ENCODE assay signal across 8 cellular contexts in the genomic region with DNA sequence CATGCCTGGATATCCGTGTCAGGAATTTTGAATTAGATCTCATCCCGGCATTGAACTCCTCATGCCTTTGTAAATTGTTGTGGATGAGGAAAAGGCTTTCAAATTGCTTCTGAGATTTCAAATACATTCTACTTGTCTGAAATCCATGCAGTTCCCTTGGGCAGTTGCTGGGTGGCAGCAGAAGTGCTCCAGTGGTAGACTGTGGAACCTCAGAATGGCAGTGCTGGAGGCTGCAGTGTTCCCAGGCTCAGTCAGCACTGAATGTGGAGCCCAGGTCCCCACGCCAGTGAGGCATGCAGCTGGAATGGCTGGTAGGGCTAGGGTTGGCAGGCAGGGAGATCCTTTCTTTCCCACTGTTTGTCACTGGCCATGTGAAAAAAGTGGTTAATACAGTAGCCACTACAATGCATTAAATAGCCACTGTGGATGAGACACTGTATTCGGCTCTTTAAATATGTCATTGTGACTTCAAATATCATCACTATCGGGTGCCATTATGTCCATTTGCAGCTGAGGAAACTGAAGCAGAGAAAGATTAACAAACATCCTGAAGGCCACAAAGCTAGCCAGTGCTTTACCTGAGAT.
DNase-seq lines count a peak whose midpoint lies in the region; ATAC-seq and TF ChIP-seq lines count a peak whose summit lies in the region.

No MANE protein-coding gene starts in this region.

- no peaks in the 10 kb centered on the region for H3K36me3 Mint-ChIP-seq in nephron (ENCODE audit: low read depth)

- H3K27me3 Mint-ChIP-seq in nephron (ENCODE audit: low read depth): peaks cover 4% of the 10 kb centered on the region

- in situ Hi-C loops in GM13976 (cut with MboI; ENCODE audit: low sequenced_read_pairs, unreplicated experiment): no loop called here

- H3K9me3 Mint-ChIP-seq in nephron: no peaks in the 10 kb centered on the region

- peak overlapping the region in 1 of 3 experiments; percentile 80 for H3K27ac Mint-ChIP-seq in nephron

- no peak overlapping the region for H3K4me3 ChIP-seq in epithelial cell of esophagus (ENCODE audit: low read length)

- ATAC-seq in HG02973 (IDR thresholded peaks at IDR 0.05; ENCODE audit: unreplicated experiment): peak; percentile 80

- H3K4me1 Mint-ChIP-seq in nephron: peaks cover 37% of the 10 kb centered on the region

- DNase-seq in A172 (ENCODE audit: low spot score): peak; percentile 89
- no peak for DNase-seq in GM13976 (ENCODE audit: low spot score)
- peak; percentile 33 for DNase-seq in NCI-H2171 (lab: John Stamatoyannopoulos, UW)
- peak; percentile 23 for DNase-seq in UCSD-AML1 (lab: John Stamatoyannopoulos, UW; ENCODE audit: unreplicated experiment)
- peak; percentile 96 for DNase-seq in epithelial cell of esophagus (ENCODE audit: low read depth)
- no peak for DNase-seq in GDM1 (lab: John Stamatoyannopoulos, UW)

- H3K4me3 Mint-ChIP-seq in nephron: no peak overlapping the region

- TF ChIP-seq CTCF in GM13976 (IDR thresholded peaks at IDR 0.05; ENCODE audit: borderline replicate concordance, control extremely low read depth, extremely low read depth, insufficient read depth, missing control alignments) (peak; percentile 53), epithelial cell of esophagus (IDR thresholded peaks at IDR 0.05; ENCODE audit: insufficient read depth, low read depth, low read length, missing control alignments) (peak; percentile 97), nephron (IDR thresholded peaks at IDR 0.05; ENCODE audit: unreplicated experiment in 3 of 3) (peak; percentile 53 to 71 (median 60))

Comparison
In these comparisons a context has a peak if more than half of its experiments do, and no peak if none do; other contexts are left out.
1. DNase-seq: peak in A172 (single experiment), NCI-H2171 (single experiment), UCSD-AML1 (single experiment) and epithelial cell of esophagus (single experiment); none in GM13976 (single experiment) and GDM1 (single experiment).
2. Peak in every context shown above with its lines, with median percentiles within 50 percentile points of each other: CTCF ChIP-seq.